23 cellular contexts compared by ENCODE assay signal in genomic region chr3:59750391-59750790, GRCh38.
"Had no signal": no experiment of that assay in that cellular context is flagged by ENCODE, and none has a peak within 500 bp of the region (broad histone marks: within the 10 kb centered on the region; RNA-seq: fewer than 3 reads in every experiment).

No MANE protein-coding gene starts in this region.

- H3K4me3 Mint-ChIP-seq: endodermal cell; naive B cell; nephron progenitor cell; stimulated activated memory B cell treated with anti-CD40 and anti-IgM and Interleukin-4, amounts not matched to agents 10 μg/mL and 1 μg/mL and 100 μg/mL, for 72 hours; stimulated activated naive CD8-positive, alpha-beta T cell treated with anti-CD3 and anti-CD28 coated beads, Interleukin-15, Interleukin-2, amounts not matched to agents 100 ng/mL and 50 ng/mL, for 24 hours had no signal

- H3K27ac ChIP-seq: heart left ventricle, psoas muscle, right lobe of liver, tibial artery, upper lobe of right lung, vagina had no signal

- H3K36me3 Mint-ChIP-seq: stimulated activated memory B cell treated with anti-CD40 and anti-IgM and Interleukin-4, amounts not matched to agents 10 μg/mL and 1 μg/mL and 100 μg/mL, for 72 hours had no signal

- ATAC-seq: heart left ventricle; left colon; left ventricle myocardium superior; psoas muscle; right lobe of liver; stimulated activated memory B cell treated with anti-CD40 and anti-IgM and Interleukin-4, amounts not matched to agents 10 μg/mL and 1 μg/mL and 100 μg/mL, for 72 hours; upper lobe of right lung had no signal

- H3K4me3 ChIP-seq: heart left ventricle, lung, psoas muscle, right lobe of liver, spleen, tibial artery, upper lobe of right lung, vagina had no signal

- H3K9me3 Mint-ChIP-seq: stimulated activated memory B cell treated with anti-CD40 and anti-IgM and Interleukin-4, amounts not matched to agents 10 μg/mL and 1 μg/mL and 100 μg/mL, for 72 hours had no signal

- H3K4me1 Mint-ChIP-seq: naive B cell; stimulated activated memory B cell treated with anti-CD40 and anti-IgM and Interleukin-4, amounts not matched to agents 10 μg/mL and 1 μg/mL and 100 μg/mL, for 72 hours had no signal

- H3K36me3 ChIP-seq: heart left ventricle, right lobe of liver, spleen, tibial artery, upper lobe of right lung, vagina had no signal

- H3K27me3 ChIP-seq: heart left ventricle, right lobe of liver, spleen, tibial artery, upper lobe of right lung, vagina had no signal

- H3K9me3 ChIP-seq: heart left ventricle, psoas muscle, right lobe of liver, tibial artery, upper lobe of right lung, vagina had no signal

- DNase-seq: dermis blood vessel endothelial cell; endodermal cell; heart left ventricle; hippocampal formation; left colon; left ventricle myocardium superior; mesenchymal stem cell; midbrain; naive B cell; nephron progenitor cell; psoas muscle; retina; right lobe of liver; spleen; stimulated activated CD4-positive, alpha-beta T cell treated with anti-CD3 and anti-CD28 coated beads, Interleukin-15, amount 100 ng/mL, for 24 hours; stimulated activated CD4-positive, alpha-beta T cell treated with anti-CD3 and anti-CD28 coated beads, Interleukin-1b, Interleukin-23, amount 100 ng/mL, for 48 hours; stimulated activated CD4-positive, alpha-beta T cell treated with anti-CD3 and anti-CD28 coated beads, Interleukin-4, amount 100 ng/mL, for 24 hours; tibial artery; upper lobe of right lung had no signal

- H3K27me3 Mint-ChIP-seq: naive B cell; stimulated activated memory B cell treated with anti-CD40 and anti-IgM and Interleukin-4, amounts not matched to agents 10 μg/mL and 1 μg/mL and 100 μg/mL, for 72 hours; stimulated activated naive CD8-positive, alpha-beta T cell treated with anti-CD3 and anti-CD28 coated beads, Interleukin-15, Interleukin-2, amounts not matched to agents 100 ng/mL and 50 ng/mL, for 24 hours had no signal

- H3K27ac Mint-ChIP-seq: endodermal cell; naive B cell; nephron progenitor cell; stimulated activated memory B cell treated with anti-CD40 and anti-IgM and Interleukin-4, amounts not matched to agents 10 μg/mL and 1 μg/mL and 100 μg/mL, for 72 hours; stimulated activated naive CD8-positive, alpha-beta T cell treated with anti-CD3 and anti-CD28 coated beads, Interleukin-15, Interleukin-2, amounts not matched to agents 100 ng/mL and 50 ng/mL, for 24 hours had no signal

- H3K4me1 ChIP-seq: heart left ventricle, psoas muscle, right lobe of liver, spleen, tibial artery, upper lobe of right lung, vagina had no signal
